In genomic region chr20:14576478-14576877, GRCh38 we compare ENCODE assay signal across 16 cellular contexts.
A peak's percentile ranks its signal among the peaks of the same experiment; 100 is the strongest.
DNase-seq lines count a peak whose midpoint lies in the region; ATAC-seq and TF ChIP-seq lines count a peak whose summit lies in the region.
"Had no signal": no experiment of that assay in that cellular context is flagged by ENCODE, and none has a peak within 500 bp of the region (broad histone marks: within the 10 kb centered on the region; RNA-seq: fewer than 3 reads in every experiment).

No MANE protein-coding gene starts in this region.

- H3K23ac ChIP-seq in neuronal stem cell (ENCODE audit: low read depth, low read length, poor library complexity) = no peak overlapping the region

- in situ Hi-C loops in mammary epithelial cell (cut with MboI; ENCODE audit: low sequenced_read_pairs in 2 of 2) = no loop called here

- H3K4me2 ChIP-seq in mammary epithelial cell (ENCODE audit: insufficient read depth, low read depth, low read length) (no peak overlapping the region), neuronal stem cell (ENCODE audit: insufficient read depth, low read length, poor library complexity, severe bottlenecking) (no peak overlapping the region)
- H3K4me2 ChIP-seq: BLaER1, GM23338 had no signal

- TF ChIP-seq CTCF in mammary epithelial cell (conservative IDR thresholded peaks at IDR 0.05 in 1 of 2, IDR thresholded peaks at IDR 0.05 in 1 of 2; ENCODE audit: extremely low read depth in 1 of 2, insufficient read depth in 1 of 2, low read depth in 1 of 2, low read length in 2 of 2) (no peak), breast epithelium (IDR thresholded peaks at IDR 0.05) (no peak)
- TF ChIP-seq CTCF in activated CD8-positive, alpha-beta T cell treated with anti-CD3 and anti-CD28 coated beads for 36 hours (IDR thresholded peaks at IDR 0.05) = no peak

- no peaks in the 10 kb centered on the region for H3K27me3 Mint-ChIP-seq in activated CD8-positive, alpha-beta T cell treated with anti-CD3 and anti-CD28 coated beads for 36 hours
- H3K27me3 Mint-ChIP-seq: CD8-positive, alpha-beta memory T cell had no signal

- H3K79me1 ChIP-seq in neuronal stem cell (ENCODE audit: low read depth, low read length) = no peaks in the 10 kb centered on the region

- peak overlapping the region; percentile 11 for H2AFZ ChIP-seq in mammary epithelial cell (ENCODE audit: low read depth, low read length)
- H2AFZ ChIP-seq in neuronal stem cell (ENCODE audit: low read length) = peak overlapping the region; percentile 70
- H2AFZ ChIP-seq: GM23338 had no signal

- intact Hi-C loops in mammary epithelial cell (cut with micrococcal nuclease) = no loop called here
- intact Hi-C loops in breast epithelium (cut with DNase I; ENCODE audit: low total_unique reads) = no loop called here
- intact Hi-C loops in activated CD8-positive, alpha-beta T cell treated with anti-CD3 and anti-CD28 coated beads for 36 hours (cut with micrococcal nuclease) = no loop called here

- H2BK15ac ChIP-seq in neuronal stem cell (ENCODE audit: low read length) = no peak overlapping the region

- no peak overlapping the region for H4K8ac ChIP-seq in neuronal stem cell (ENCODE audit: low read depth, low read length)

- ATAC-seq in left lobe of liver = peak; percentile 86
- ATAC-seq in activated CD8-positive, alpha-beta T cell treated with anti-CD3 and anti-CD28 coated beads for 36 hours = no peak
- ATAC-seq: GM23338 had no signal

- H3K36me3 ChIP-seq in mammary epithelial cell (ENCODE audit: insufficient read depth, low read length) (no peaks in the 10 kb centered on the region), breast epithelium (no peaks in the 10 kb centered on the region), neuronal stem cell (replicated peaks in 1 of 2; ENCODE audit: control insufficient read depth in 2 of 2, insufficient read depth in 2 of 2, low read length in 2 of 2) (no peaks in the 10 kb centered on the region)
- H3K36me3 ChIP-seq: BLaER1 had no signal

- no peak overlapping the region for H3K27ac Mint-ChIP-seq in activated CD8-positive, alpha-beta T cell treated with anti-CD3 and anti-CD28 coated beads for 36 hours
- H3K27ac Mint-ChIP-seq: CD8-positive, alpha-beta memory T cell; GM23338; H9 had no signal

- TF ChIP-seq POLR2A in breast epithelium (IDR thresholded peaks at IDR 0.05) (no peak), erythroblast (IDR thresholded peaks at IDR 0.05; ENCODE audit: low read length) (no peak)

- WGBS in mammary epithelial cell (ENCODE audit: low coverage, missing lambda C conversion rate) = 70% methylated on average over 2 of the region's 2 CpGs
- WGBS in neuronal stem cell (ENCODE audit: extremely low coverage in 2 of 2, insufficient read length in 2 of 2, insufficient replicate concordance in 1 of 2), 2 donors = no CpG with 5 or more reads among the region's 2 CpGs

- no TSS peak for BruUV-seq in mammary epithelial cell (replicated peaks; lab: Mats Ljungman, UMichigan)

- no peak overlapping the region for H3K4me3 Mint-ChIP-seq in activated CD8-positive, alpha-beta T cell treated with anti-CD3 and anti-CD28 coated beads for 36 hours
- H3K4me3 Mint-ChIP-seq: CD8-positive, alpha-beta memory T cell; GM23338; H9 had no signal

- H3K4me1 ChIP-seq in mammary epithelial cell (ENCODE audit: insufficient read depth, low read length) (no peaks in the 10 kb centered on the region), breast epithelium (no peaks in the 10 kb centered on the region), neuronal stem cell (ENCODE audit: control insufficient read depth in 2 of 2, insufficient read depth in 1 of 2, low read depth in 1 of 2, low read length in 2 of 2) (peaks cover 3 to 7% of the 10 kb centered on the region in 2 donors)

- no peak overlapping the region for H3K27ac ChIP-seq in mammary epithelial cell (ENCODE audit: insufficient read depth, low read depth, low read length)
- H3K27ac ChIP-seq in breast epithelium = no peak overlapping the region
- H3K27ac ChIP-seq in neuronal stem cell (replicated peaks; ENCODE audit: low read length) = no peak overlapping the region
- H3K27ac ChIP-seq: BLaER1 had no signal

- dilution Hi-C loops in mammary epithelial cell (cut with HindIII; ENCODE audit: low sequenced_read_pairs) = no loop called here

- H2BK12ac ChIP-seq in neuronal stem cell (ENCODE audit: low read length) = no peak overlapping the region

- H3K36me3 Mint-ChIP-seq in activated CD8-positive, alpha-beta T cell treated with anti-CD3 and anti-CD28 coated beads for 36 hours (ENCODE audit: low read depth) = no peaks in the 10 kb centered on the region
- H3K36me3 Mint-ChIP-seq: CD8-positive, alpha-beta memory T cell had no signal

- no peaks in the 10 kb centered on the region for H3K79me2 ChIP-seq in mammary epithelial cell (ENCODE audit: insufficient read depth, low read length)

- H3K14ac ChIP-seq in neuronal stem cell (ENCODE audit: low read length) = no peak overlapping the region

- H3K9me3 ChIP-seq in mammary epithelial cell (replicated peaks; ENCODE audit: insufficient read depth, low read length) (no peaks in the 10 kb centered on the region), breast epithelium (no peaks in the 10 kb centered on the region), neuronal stem cell (replicated peaks in 1 of 2; ENCODE audit: control insufficient read depth in 2 of 2, insufficient read depth in 1 of 2, low read depth in 1 of 2, low read length in 2 of 2) (no peaks in the 10 kb centered on the region)
- H3K9me3 ChIP-seq: BLaER1 had no signal

- H3K4me3 ChIP-seq in mammary epithelial cell (replicated peaks in 1 of 3; ENCODE audit: insufficient read depth in 1 of 3, low read depth in 2 of 3, low read length in 3 of 3) = no peak overlapping the region
- no peak overlapping the region for H3K4me3 ChIP-seq in breast epithelium
- H3K4me3 ChIP-seq in neuronal stem cell (ENCODE audit: low read length in 2 of 2) = no peak overlapping the region
- H3K4me3 ChIP-seq: BLaER1, GM12878, GM23338 had no signal

- no peak overlapping the region for H3K18ac ChIP-seq in neuronal stem cell (ENCODE audit: low read length)

- peaks cover 6% of the 10 kb centered on the region for H3K9me3 Mint-ChIP-seq in activated CD8-positive, alpha-beta T cell treated with anti-CD3 and anti-CD28 coated beads for 36 hours
- H3K9me3 Mint-ChIP-seq: GM23338, H9 had no signal

- no peak overlapping the region for H3K4ac ChIP-seq in neuronal stem cell (ENCODE audit: low read length)

- H4K20me1 ChIP-seq in mammary epithelial cell (ENCODE audit: insufficient read depth, low read length) = no peaks in the 10 kb centered on the region
- H4K20me1 ChIP-seq: BLaER1 had no signal

- H2BK120ac ChIP-seq in neuronal stem cell (ENCODE audit: low read depth, low read length) = no peak overlapping the region

- CTCF ChIA-PET in mammary epithelial cell (lab: Charles Lee; ENCODE audit: low non-redundant PET) = no interaction called here
- CTCF ChIA-PET in activated CD8-positive, alpha-beta T cell treated with anti-CD3 and anti-CD28 coated beads for 36 hours (lab: Charles Lee) = no interaction called here

- no peak overlapping the region for H4K91ac ChIP-seq in neuronal stem cell (ENCODE audit: low read depth, low read length, poor library complexity)

- no peaks in the 10 kb centered on the region for H3K27me3 ChIP-seq in mammary epithelial cell (ENCODE audit: insufficient read depth, low read length)
- no peaks in the 10 kb centered on the region for H3K27me3 ChIP-seq in breast epithelium
- H3K27me3 ChIP-seq in neuronal stem cell (ENCODE audit: control insufficient read depth in 3 of 3, insufficient read depth in 3 of 3, low read depth in 1 of 3, low read length in 3 of 3) = no peaks in the 10 kb centered on the region
- H3K27me3 ChIP-seq: BLaER1 had no signal

- no peaks in the 10 kb centered on the region for H3K4me1 Mint-ChIP-seq in activated CD8-positive, alpha-beta T cell treated with anti-CD3 and anti-CD28 coated beads for 36 hours (ENCODE audit: low read depth)
- H3K4me1 Mint-ChIP-seq: CD8-positive, alpha-beta memory T cell; GM23338; H9 had no signal

- no peak overlapping the region for H2AK5ac ChIP-seq in neuronal stem cell (ENCODE audit: low read depth, low read length)

- POLR2A ChIA-PET in activated CD8-positive, alpha-beta T cell treated with anti-CD3 and anti-CD28 coated beads for 36 hours (lab: Charles Lee) = no interaction called here

- no peak overlapping the region for H2BK5ac ChIP-seq in neuronal stem cell (ENCODE audit: low read length)

- DNase-seq in mammary epithelial cell = no peak
- DNase-seq in breast epithelium (ENCODE audit: low spot score in 2 of 2) = no peak
- DNase-seq in left lobe of liver (ENCODE audit: low spot score) = no peak
- no peak for DNase-seq in neuronal stem cell (ENCODE audit: low spot score)
- no peak for DNase-seq in activated CD8-positive, alpha-beta T cell treated with anti-CD3 and anti-CD28 coated beads for 36 hours
- no peak for DNase-seq in erythroblast (lab: John Stamatoyannopoulos, UW)
- no peak for DNase-seq in anterior cingulate cortex (lab: John Stamatoyannopoulos, UW)
- DNase-seq: 8988T; AML-193; Caco-2; CD8-positive, alpha-beta memory T cell; DMS79; H9 had no signal

- H3K9ac ChIP-seq in mammary epithelial cell (ENCODE audit: insufficient read depth, low read length) (no peak overlapping the region), neuronal stem cell (ENCODE audit: low read depth, low read length, poor library complexity) (no peak overlapping the region)
- H3K9ac ChIP-seq: BLaER1 had no signal
